Comparison of ENCODE assay signal across 8 cellular contexts in genomic region chr3:77038928-77039605, GRCh38. TPM values are rescaled to one million over a fixed set of nuclear protein-coding genes. Genes with fewer than 3 reads are reported as not detected.
A peak's percentile ranks its signal among the peaks of the same experiment; 100 is the strongest.
DNase-seq lines count a peak whose midpoint lies in the region; ATAC-seq and TF ChIP-seq lines count a peak whose summit lies in the region.

No MANE protein-coding gene starts in this region.

- H3K4me1 Mint-ChIP-seq in Calu3 (ENCODE audit: low read depth, unreplicated experiment) = no peaks in the 10 kb centered on the region
- peaks cover 10% of the 10 kb centered on the region for H3K4me1 Mint-ChIP-seq in nephron
- H3K4me1 Mint-ChIP-seq in activated T-cell treated with anti-CD3 and anti-CD28 coated beads, Interleukin-2, amount 50 U/mL, for 24 hours (ENCODE audit: low read depth) = peaks cover 4% of the 10 kb centered on the region

- peaks cover 49% of the 10 kb centered on the region for H3K27me3 Mint-ChIP-seq in Calu3 (ENCODE audit: unreplicated experiment)
- no peaks in the 10 kb centered on the region for H3K27me3 Mint-ChIP-seq in nephron (ENCODE audit: low read depth)
- peaks cover 34% of the 10 kb centered on the region for H3K27me3 Mint-ChIP-seq in activated T-cell treated with anti-CD3 and anti-CD28 coated beads, Interleukin-2, amount 50 U/mL, for 24 hours

- H3K9me3 Mint-ChIP-seq in Calu3 (ENCODE audit: low read depth, unreplicated experiment) (no peaks in the 10 kb centered on the region), nephron (no peaks in the 10 kb centered on the region)
- H3K9me3 Mint-ChIP-seq in activated T-cell treated with anti-CD3 and anti-CD28 coated beads, Interleukin-2, amount 50 U/mL, for 24 hours = peaks cover 13% of the 10 kb centered on the region

- H3K4me3 Mint-ChIP-seq in Calu3 (ENCODE audit: low read depth, unreplicated experiment) = peak overlapping the region; percentile 67
- peak overlapping the region; percentile 87 to 97 (median 90) for H3K4me3 Mint-ChIP-seq in nephron
- no peak overlapping the region for H3K4me3 Mint-ChIP-seq in activated T-cell treated with anti-CD3 and anti-CD28 coated beads, Interleukin-2, amount 50 U/mL, for 24 hours

- intact Hi-C loops in Calu3 (cut with micrococcal nuclease; ENCODE audit: unreplicated experiment) = loop anchor here (1.0 to 10.0 kb wide), 6 partner anchors 216 to 1606 kb away; no protein-coding TSS in a partner anchor

- DNase-seq in Calu3 (peak; percentile 4), NCI-H446 treated with DMSO at 0.1 percent for 48 hours (lab: John Stamatoyannopoulos, UW) (peak; percentile 46), epithelial cell of proximal tubule (ENCODE audit: low read depth) (no peak), epidermal melanocyte (ENCODE audit: insufficient read length, low spot score) (no peak)
- DNase-seq in activated T-cell treated with anti-CD3 and anti-CD28 coated beads, Interleukin-2, amount 50 U/mL, for 24 hours = no peak
- DNase-seq in stimulated activated naive CD4-positive, alpha-beta T cell treated with Interleukin-2 at 50 U/mL for 16 hours (lab: John Stamatoyannopoulos, UW) = no peak

- peaks cover 5% of the 10 kb centered on the region for H3K36me3 Mint-ChIP-seq in Calu3 (ENCODE audit: insufficient read depth, unreplicated experiment)
- no peaks in the 10 kb centered on the region for H3K36me3 Mint-ChIP-seq in nephron (ENCODE audit: low read depth)
- H3K36me3 Mint-ChIP-seq in activated T-cell treated with anti-CD3 and anti-CD28 coated beads, Interleukin-2, amount 50 U/mL, for 24 hours (ENCODE audit: low read depth) = no peaks in the 10 kb centered on the region

- no peak for TF ChIP-seq CTCF in Calu3 (IDR thresholded peaks at IDR 0.05; ENCODE audit: unreplicated experiment)
- no peak for TF ChIP-seq CTCF in epithelial cell of proximal tubule (conservative IDR thresholded peaks at IDR 0.05; ENCODE audit: low read depth, low read length)
- no peak for TF ChIP-seq CTCF in nephron (IDR thresholded peaks at IDR 0.05; ENCODE audit: unreplicated experiment in 3 of 3)

- H3K4me3 ChIP-seq in epithelial cell of proximal tubule (ENCODE audit: low read depth, low read length) = peak overlapping the region; percentile 45

- BruUV-seq in Calu3 (replicated peaks; lab: Mats Ljungman, UMichigan) = no TSS peak

- CTCF ChIA-PET in Calu3 (lab: Charles Lee) = interaction anchor here (1.0 to 1.4 kb wide), 4 partner anchors 14 to 1607 kb away, joined by 3 to 11 read pairs (median 4); no protein-coding TSS in a partner anchor

- ATAC-seq in GM19452 (IDR thresholded peaks at IDR 0.05; ENCODE audit: unreplicated experiment) = no peak

- no peak overlapping the region for H3K27ac Mint-ChIP-seq in Calu3 (ENCODE audit: unreplicated experiment)
- peak overlapping the region; percentile 52 to 89 (median 79) for H3K27ac Mint-ChIP-seq in nephron
- no peak overlapping the region for H3K27ac Mint-ChIP-seq in activated T-cell treated with anti-CD3 and anti-CD28 coated beads, Interleukin-2, amount 50 U/mL, for 24 hours

RNA-seq across cellular contexts. Expression of gene ROBO2, which starts 0.8 kb away (rescaled TPM):
- total RNA-seq in Calu3 (2022) (not detected in 2 replicates), epithelial cell of proximal tubule (0.07 and 0.52 TPM in 2 replicates)

Comparison
In these comparisons a context has a peak if more than half of its experiments do, and no peak if none do; other contexts are left out.
1. DNase-seq: peak in Calu3 (single experiment) and NCI-H446 treated with DMSO at 0.1 percent for 48 hours (single experiment); none in epithelial cell of proximal tubule (single experiment), activated T-cell treated with anti-CD3 and anti-CD28 coated beads, Interleukin-2, amount 50 U/mL, for 24 hours (single experiment), stimulated activated naive CD4-positive, alpha-beta T cell treated with Interleukin-2 at 50 U/mL for 16 hours (single experiment) and epidermal melanocyte (single experiment).
2. H3K27ac Mint-ChIP-seq: peak in nephron (3 of 3); none in Calu3 (single experiment) and activated T-cell treated with anti-CD3 and anti-CD28 coated beads, Interleukin-2, amount 50 U/mL, for 24 hours (single experiment).